In genomic region chr12:120818416-120818815, GRCh38 we compare ENCODE assay signal across 24 cellular contexts.
DNase-seq lines count a peak whose midpoint lies in the region; ATAC-seq and TF ChIP-seq lines count a peak whose summit lies in the region.
"Had no signal": no experiment of that assay in that cellular context is flagged by ENCODE, and none has a peak within 500 bp of the region (broad histone marks: within the 10 kb centered on the region; RNA-seq: fewer than 3 reads in every experiment).

No MANE protein-coding gene starts in this region.

- H3K36me3 Mint-ChIP-seq in brain (no peaks in the 10 kb centered on the region), glutamatergic neuron (ENCODE audit: unreplicated experiment) (no peaks in the 10 kb centered on the region), osteocyte (ENCODE audit: unreplicated experiment) (no peaks in the 10 kb centered on the region)
- H3K36me3 Mint-ChIP-seq: activated CD4-positive, alpha-beta memory T cell treated with anti-CD3 and anti-CD28 coated beads for 36 hours had no signal

- H3K27me3 Mint-ChIP-seq in brain (no peaks in the 10 kb centered on the region), glutamatergic neuron (ENCODE audit: unreplicated experiment) (no peaks in the 10 kb centered on the region), osteocyte (ENCODE audit: unreplicated experiment) (no peaks in the 10 kb centered on the region)
- H3K27me3 Mint-ChIP-seq: activated CD4-positive, alpha-beta memory T cell treated with anti-CD3 and anti-CD28 coated beads for 36 hours; dendritic cell treated with granulocyte-macrophage colony-stimulating factor and Interleukin-4, amounts not matched to agents 40 ng/mL and 50 ng/mL, for 4 days; stimulated activated naive CD8-positive, alpha-beta T cell treated with anti-CD3 and anti-CD28 coated beads, Interleukin-15, Interleukin-2, amounts not matched to agents 100 ng/mL and 50 ng/mL, for 24 hours had no signal

- H3K4me1 Mint-ChIP-seq in brain, result peaks cover 39% of the 10 kb centered on the region
- peaks cover 21% of the 10 kb centered on the region for H3K4me1 Mint-ChIP-seq in glutamatergic neuron (ENCODE audit: low read depth, unreplicated experiment)
- H3K4me1 Mint-ChIP-seq in osteocyte (ENCODE audit: unreplicated experiment), result peaks cover 16% of the 10 kb centered on the region

- H3K36me3 ChIP-seq in body of pancreas (replicated peaks in 1 of 2; ENCODE audit: insufficient read depth in 1 of 2, low read depth in 2 of 2), result no peaks in the 10 kb centered on the region
- H3K36me3 ChIP-seq: BE2C, MG63, tibial nerve had no signal

- H3K4me1 ChIP-seq in body of pancreas, result peaks cover 5% of the 10 kb centered on the region
- H3K4me1 ChIP-seq: BE2C had no signal

- H3K27ac Mint-ChIP-seq in brain (peak overlapping the region in 3 of 5 experiments; percentile 28 to 68 (median 62)), glutamatergic neuron (ENCODE audit: unreplicated experiment) (peak overlapping the region; percentile 53), osteocyte (ENCODE audit: unreplicated experiment) (peak overlapping the region; percentile 46)
- H3K27ac Mint-ChIP-seq: activated CD4-positive, alpha-beta memory T cell treated with anti-CD3 and anti-CD28 coated beads for 36 hours; activated T-helper 1 cell treated with anti-CD3 and anti-CD28 coated beads, Interleukin-12 subunit alpha, Interleukin-12 subunit beta, Interleukin-2, Interleukin-4 antibody, amounts not matched to agents 30 ng/mL and 10 ng/mL and 1 ng/mL, durations not matched to agents 14 hours and 24 hours and 36 hours; dendritic cell treated with granulocyte-macrophage colony-stimulating factor and Interleukin-4, amounts not matched to agents 40 ng/mL and 50 ng/mL, for 4 days; stimulated activated naive CD8-positive, alpha-beta T cell treated with anti-CD3 and anti-CD28 coated beads, Interleukin-15, Interleukin-2, amounts not matched to agents 100 ng/mL and 50 ng/mL, for 24 hours had no signal

- TF ChIP-seq CTCF in brain (conservative IDR thresholded peaks at IDR 0.05) (no peak), glutamatergic neuron (IDR thresholded peaks at IDR 0.05; ENCODE audit: partially characterized antibody, unreplicated experiment) (no peak), osteocyte (IDR thresholded peaks at IDR 0.05) (no peak), body of pancreas (IDR thresholded peaks at IDR 0.05) (no peak)

- DNase-seq in COLO829 (ENCODE audit: low spot score), result peak; percentile 91
- no peak for DNase-seq in glutamatergic neuron
- no peak for DNase-seq in osteocyte (ENCODE audit: extremely low spot score, unreplicated experiment)
- DNase-seq in activated naive CD4-positive, alpha-beta T cell treated with Interleukin-2 at 50 U/mL for 16 hours, result no peak
- DNase-seq in body of pancreas, result no peak
- no peak for DNase-seq in AG20443 (ENCODE audit: low spot score)
- DNase-seq: activated CD4-positive, alpha-beta memory T cell treated with anti-CD3 and anti-CD28 coated beads for 36 hours; activated CD8-positive, alpha-beta memory T cell treated with anti-CD3 and anti-CD28 coated beads, Interleukin-2, amount 50 U/mL, for 4 hours; activated naive CD4-positive, alpha-beta T cell treated with anti-CD3 and anti-CD28 coated beads, Interleukin-2, amount 50 U/mL, for 16 hours; amniotic stem cell; BE2C; KBM-7; kidney glomerular epithelial cell; MG63; NCI-H1417; T-helper 1 cell had no signal

- H3K9me3 Mint-ChIP-seq in brain, result peaks cover 0 to 3% (median 2%) of the 10 kb centered on the region in 5 experiments
- no peaks in the 10 kb centered on the region for H3K9me3 Mint-ChIP-seq in glutamatergic neuron (ENCODE audit: unreplicated experiment)
- H3K9me3 Mint-ChIP-seq in osteocyte (ENCODE audit: unreplicated experiment), result no peaks in the 10 kb centered on the region
- H3K9me3 Mint-ChIP-seq: activated CD4-positive, alpha-beta memory T cell treated with anti-CD3 and anti-CD28 coated beads for 36 hours; activated T-helper 1 cell treated with anti-CD3 and anti-CD28 coated beads, Interleukin-12 subunit alpha, Interleukin-12 subunit beta, Interleukin-2, Interleukin-4 antibody, amounts not matched to agents 30 ng/mL and 10 ng/mL and 1 ng/mL, durations not matched to agents 14 hours and 24 hours and 36 hours; dendritic cell treated with granulocyte-macrophage colony-stimulating factor and Interleukin-4, amounts not matched to agents 40 ng/mL and 50 ng/mL, for 4 days; stimulated activated naive CD8-positive, alpha-beta T cell treated with anti-CD3 and anti-CD28 coated beads, Interleukin-15, Interleukin-2, amounts not matched to agents 100 ng/mL and 50 ng/mL, for 24 hours had no signal

- no peak overlapping the region for H3K4me3 Mint-ChIP-seq in brain
- H3K4me3 Mint-ChIP-seq in glutamatergic neuron (ENCODE audit: unreplicated experiment), result no peak overlapping the region
- H3K4me3 Mint-ChIP-seq in osteocyte (ENCODE audit: unreplicated experiment), result no peak overlapping the region
- H3K4me3 Mint-ChIP-seq: activated CD4-positive, alpha-beta memory T cell treated with anti-CD3 and anti-CD28 coated beads for 36 hours; activated T-helper 1 cell treated with anti-CD3 and anti-CD28 coated beads, Interleukin-12 subunit alpha, Interleukin-12 subunit beta, Interleukin-2, Interleukin-4 antibody, amounts not matched to agents 30 ng/mL and 10 ng/mL and 1 ng/mL, durations not matched to agents 14 hours and 24 hours and 36 hours; dendritic cell treated with granulocyte-macrophage colony-stimulating factor and Interleukin-4, amounts not matched to agents 40 ng/mL and 50 ng/mL, for 4 days; stimulated activated naive CD8-positive, alpha-beta T cell treated with anti-CD3 and anti-CD28 coated beads, Interleukin-15, Interleukin-2, amounts not matched to agents 100 ng/mL and 50 ng/mL, for 24 hours had no signal

- no peak for TF ChIP-seq POLR2A in body of pancreas (IDR thresholded peaks at IDR 0.05)

- 68 to 70% methylated on average over 2 of the region's 2 CpGs for WGBS in body of pancreas, 2 donors

- H3K4me3 ChIP-seq in body of pancreas, result no peak overlapping the region
- H3K4me3 ChIP-seq: MG63, tibial nerve had no signal

- H3K9me3 ChIP-seq in body of pancreas, result no peaks in the 10 kb centered on the region
- H3K9me3 ChIP-seq: BE2C, MG63, tibial nerve had no signal

- intact Hi-C loops in body of pancreas (cut with DNase I), result no loop called here

- no peaks in the 10 kb centered on the region for H3K27me3 ChIP-seq in body of pancreas
- H3K27me3 ChIP-seq: BE2C, MG63, tibial nerve had no signal

- H3K27ac ChIP-seq in body of pancreas, result no peak overlapping the region
- H3K27ac ChIP-seq: RWPE1 had no signal

- ATAC-seq in GM18873 (IDR thresholded peaks at IDR 0.05; ENCODE audit: low FRiP score, unreplicated experiment), result no peak
- no peak for ATAC-seq in body of pancreas
- ATAC-seq: activated CD4-positive, CD25-positive, alpha-beta regulatory T cell treated with anti-CD3 and anti-CD28 coated beads, Interleukin-2, amount 50 U/mL, for 24 hours had no signal
